ENCODE assay signal across 26 cellular contexts in genomic region chr5:149504649-149505048, GRCh38. TPM values are rescaled to one million over a fixed set of nuclear protein-coding genes. Genes with fewer than 3 reads are reported as not detected.
DNase-seq lines count a peak whose midpoint lies in the region; ATAC-seq and TF ChIP-seq lines count a peak whose summit lies in the region.
"Had no signal": no experiment of that assay in that cellular context is flagged by ENCODE, and none has a peak within 500 bp of the region (broad histone marks: within the 10 kb centered on the region; RNA-seq: fewer than 3 reads in every experiment).

No MANE protein-coding gene starts in this region.

- no peak for DNase-seq in activated CD8-positive, alpha-beta memory T cell treated with anti-CD3 and anti-CD28 coated beads, Interleukin-2, amount 10 ng/mL, durations not matched to agents 7 days and 5 days
- no peak for DNase-seq in activated CD8-positive, alpha-beta memory T cell treated with anti-CD3 and anti-CD28 coated beads, Interleukin-2, amount 50 U/mL, for 48 hours
- DNase-seq in GM23248 (no peak), esophagus muscularis mucosa (ENCODE audit: extremely low spot score) (no peak), sigmoid colon (no peak), GM03348 (ENCODE audit: low spot score) (no peak), NCI-H774 (lab: John Stamatoyannopoulos, UW) (no peak), GM13977 (ENCODE audit: low spot score) (no peak)
- DNase-seq: BE2C; Calu3; CD8-positive, alpha-beta T cell; DMS53; HCEC 1CT; KBM-7; MV-4-11; NCI-H1417; NCI-H187; NCI-H2107; NCI-H2227 treated with DMSO at 0.1 percent for 48 hours; NCI-H510A treated with DMSO at 0.1 percent for 48 hours; NCI-H82; OCI-M1; SIG-M5 had no signal

- H3K36me3 Mint-ChIP-seq in activated CD8-positive, alpha-beta memory T cell treated with anti-CD3 and anti-CD28 coated beads, Interleukin-2, amount 10 ng/mL, durations not matched to agents 7 days and 5 days = peaks cover 48% of the 10 kb centered on the region

- H3K4me1 Mint-ChIP-seq in activated CD8-positive, alpha-beta memory T cell treated with anti-CD3 and anti-CD28 coated beads, Interleukin-2, amount 10 ng/mL, durations not matched to agents 7 days and 5 days = peaks cover 2% of the 10 kb centered on the region

- H3K4me2 ChIP-seq in GM23248 (ENCODE audit: unreplicated experiment) = peak overlapping the region; percentile 18
- H3K4me2 ChIP-seq: GM23338 had no signal

- H3K36me3 ChIP-seq in GM23248 (ENCODE audit: low read depth) (peaks cover 81% of the 10 kb centered on the region), esophagus muscularis mucosa (peaks cover 60 to 97% (median 78%) of the 10 kb centered on the region in 4 donors), sigmoid colon (peaks cover 26 to 96% (median 58%) of the 10 kb centered on the region in 4 donors)

- H3K4me1 ChIP-seq in GM23248 (ENCODE audit: insufficient read depth) = peaks cover 45% of the 10 kb centered on the region
- peaks cover 5 to 77% (median 40%) of the 10 kb centered on the region in 4 donors for H3K4me1 ChIP-seq in esophagus muscularis mucosa
- peaks cover 0 to 18% (median 6%) of the 10 kb centered on the region in 4 donors for H3K4me1 ChIP-seq in sigmoid colon
- H3K4me1 ChIP-seq: BE2C had no signal

- CTCF ChIA-PET in activated CD8-positive, alpha-beta memory T cell treated with anti-CD3 and anti-CD28 coated beads, Interleukin-2, amount 10 ng/mL, durations not matched to agents 7 days and 5 days (lab: Charles Lee) = no interaction called here

- no peaks in the 10 kb centered on the region for H3K9me3 Mint-ChIP-seq in activated CD8-positive, alpha-beta memory T cell treated with anti-CD3 and anti-CD28 coated beads, Interleukin-2, amount 10 ng/mL, durations not matched to agents 7 days and 5 days (ENCODE audit: low read depth)
- H3K9me3 Mint-ChIP-seq: CD8-positive, alpha-beta T cell; GM23338 had no signal

- H3F3A ChIP-seq in GM23248 (ENCODE audit: insufficient read depth) = peaks cover 81% of the 10 kb centered on the region

- no peak for ATAC-seq in activated CD8-positive, alpha-beta memory T cell treated with anti-CD3 and anti-CD28 coated beads, Interleukin-2, amount 10 ng/mL, durations not matched to agents 7 days and 5 days
- ATAC-seq: CD8-positive, alpha-beta T cell; GM23338; SK-N-SH treated with all-trans-retinoic acid at 6 μM for 48 hours had no signal

- H3K27ac ChIP-seq in GM23248 (peak overlapping the region; percentile 74), esophagus muscularis mucosa (replicated peaks in 1 of 4) (peak overlapping the region; percentile 50 to 68 (median 66)), sigmoid colon (peak overlapping the region in 3 of 4 donors; percentile 45 to 69 (median 56))
- H3K27ac ChIP-seq: RWPE1 had no signal

- intact Hi-C loops in esophagus muscularis mucosa (cut with DNase I) = loop anchor here (5.0 kb wide), 1 partner anchor 38 kb away; no protein-coding TSS in a partner anchor
- intact Hi-C loops in sigmoid colon (cut with DNase I) = no loop called here

- H4K20me1 ChIP-seq in GM23248 (ENCODE audit: insufficient read depth) = no peaks in the 10 kb centered on the region

- peak overlapping the region; percentile 31 for H3K27ac Mint-ChIP-seq in activated CD8-positive, alpha-beta memory T cell treated with anti-CD3 and anti-CD28 coated beads, Interleukin-2, amount 10 ng/mL, durations not matched to agents 7 days and 5 days
- H3K27ac Mint-ChIP-seq: CD8-positive, alpha-beta T cell; GM23338 had no signal

- TF ChIP-seq EP300 in esophagus muscularis mucosa (IDR thresholded peaks at IDR 0.05) = no peak
- no peak for TF ChIP-seq EP300 in sigmoid colon (IDR thresholded peaks at IDR 0.05)

- no peak overlapping the region for H2AFZ ChIP-seq in GM23248
- H2AFZ ChIP-seq: GM23338 had no signal

- in situ Hi-C loops in GM23248 (cut with MboI) (no loop called here), GM13977 (cut with MboI; ENCODE audit: low pct_unique_long_range_greater_than_20kb, low sequenced_read_pairs, unreplicated experiment) (no loop called here)

- 28 to 32% methylated on average over 3 of the region's 3 CpGs for WGBS in GM23248 (ENCODE audit: low coverage in 1 of 2, low lambda C conversion rate in 2 of 2, missing lambda C conversion rate in 2 of 2), 2 experiments
- 85% methylated on average over 3 of the region's 3 CpGs for WGBS in esophagus muscularis mucosa
- WGBS in sigmoid colon, 2 donors = 91 to 95% methylated on average over 3 of the region's 3 CpGs

- H3K9me3 ChIP-seq in GM23248 (ENCODE audit: low read depth) (no peaks in the 10 kb centered on the region), esophagus muscularis mucosa (no peaks in the 10 kb centered on the region), sigmoid colon (no peaks in the 10 kb centered on the region)
- H3K9me3 ChIP-seq: BE2C had no signal

- no peak overlapping the region for H3K4me3 Mint-ChIP-seq in activated CD8-positive, alpha-beta memory T cell treated with anti-CD3 and anti-CD28 coated beads, Interleukin-2, amount 10 ng/mL, durations not matched to agents 7 days and 5 days
- H3K4me3 Mint-ChIP-seq: CD8-positive, alpha-beta T cell; GM23338 had no signal

- H3K27me3 ChIP-seq in GM23248 (replicated peaks; ENCODE audit: insufficient read depth) (no peaks in the 10 kb centered on the region), esophagus muscularis mucosa (no peaks in the 10 kb centered on the region), sigmoid colon (no peaks in the 10 kb centered on the region)
- H3K27me3 ChIP-seq: BE2C had no signal

- peaks cover 84% of the 10 kb centered on the region for H3K79me2 ChIP-seq in GM23248 (ENCODE audit: insufficient read depth)

- TF ChIP-seq CTCF in esophagus muscularis mucosa (IDR thresholded peaks at IDR 0.05) (no peak), sigmoid colon (IDR thresholded peaks at IDR 0.05) (no peak), GM13977 (IDR thresholded peaks at IDR 0.05; ENCODE audit: extremely low read depth, insufficient read depth, missing control alignments) (no peak)

- TF ChIP-seq POLR2A in esophagus muscularis mucosa (IDR thresholded peaks at IDR 0.05; ENCODE audit: low read depth) = no peak
- no peak for TF ChIP-seq POLR2A in sigmoid colon (IDR thresholded peaks at IDR 0.05)

- H3K9ac ChIP-seq in GM23248 = no peak overlapping the region

- H3K9me2 ChIP-seq in GM23248 (ENCODE audit: insufficient read depth) = no peaks in the 10 kb centered on the region

- no peaks in the 10 kb centered on the region for H3K27me3 Mint-ChIP-seq in activated CD8-positive, alpha-beta memory T cell treated with anti-CD3 and anti-CD28 coated beads, Interleukin-2, amount 10 ng/mL, durations not matched to agents 7 days and 5 days

- H3K4me3 ChIP-seq in GM23248 (no peak overlapping the region), esophagus muscularis mucosa (no peak overlapping the region), sigmoid colon (no peak overlapping the region)
- H3K4me3 ChIP-seq: GM23338 had no signal

RNA-seq across cellular contexts. Expression of gene CSNK1A1, which starts 46.6 kb away (rescaled TPM):
- total RNA-seq in activated CD8-positive, alpha-beta memory T cell treated with anti-CD3 and anti-CD28 coated beads, Interleukin-2, amount 10 ng/mL, durations not matched to agents 7 days and 5 days = 100 to 1,000 TPM; 193 to 204 TPM
- 415 and 428 TPM in 2 replicates for total RNA-seq in GM23248 (2014; rRNA removed; shearing (Covaris generic))
- polyA plus RNA-seq in GM23248 (2016; fragmentation: Nextera tagmentation; extraction: Ambion mirVana) (225 and 228 TPM in 2 replicates), sigmoid colon (100 to 1,000 TPM in 2 of 3 donors, 10 to 100 TPM in 1; 85.3 to 112 (median 107) TPM)
- total RNA-seq in esophagus muscularis mucosa (100 to 1,000 TPM; 283 to 347 (median 336) TPM), sigmoid colon (100 to 1,000 TPM; 214 to 298 (median 231) TPM)
